8 cellular contexts compared by ENCODE assay signal in the genomic region with DNA sequence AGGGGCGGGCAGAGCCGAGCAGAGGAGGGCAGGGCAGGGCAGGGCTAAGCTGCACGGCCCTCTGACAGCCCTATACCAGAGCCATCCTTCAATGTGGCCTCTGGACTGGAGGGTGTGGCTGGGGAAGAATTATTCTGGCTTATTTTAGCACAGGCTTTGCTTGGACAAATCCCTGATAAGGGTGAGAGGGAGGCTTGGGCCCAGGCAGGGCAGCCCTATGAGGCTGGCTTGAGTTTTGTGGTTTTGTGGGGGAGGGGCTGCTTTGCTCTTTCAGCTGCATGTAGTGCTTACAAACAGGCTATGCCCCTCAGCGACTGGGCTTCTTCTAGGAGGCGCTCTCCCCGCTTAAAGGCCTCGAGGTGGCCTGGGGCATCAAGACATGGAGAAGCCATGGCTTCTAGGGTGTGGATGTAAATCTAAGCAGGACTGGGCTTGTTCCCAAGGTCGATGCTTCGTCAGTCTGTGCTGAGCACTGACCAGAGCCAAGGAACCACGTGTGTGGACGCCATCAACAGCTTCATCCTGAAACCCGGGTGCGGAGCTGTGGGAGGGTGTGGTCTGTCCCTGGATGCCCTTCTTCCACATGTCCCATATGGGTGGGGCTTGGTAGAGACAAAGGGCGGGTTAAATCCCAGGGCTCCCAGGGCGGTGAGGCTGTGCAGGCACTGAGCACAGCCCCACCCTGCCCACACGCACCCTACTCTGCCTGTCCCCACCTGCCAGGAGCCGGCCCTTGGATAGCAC. TPM values are rescaled to one million over a fixed set of nuclear protein-coding genes. Genes with fewer than 3 reads are reported as not detected.
DNase-seq lines count a peak whose midpoint lies in the region; ATAC-seq and TF ChIP-seq lines count a peak whose summit lies in the region.

No MANE protein-coding gene starts in this region.

- TF ChIP-seq CTCF in mucosa of descending colon (IDR thresholded peaks at IDR 0.05) = no peak

- H3K27ac Mint-ChIP-seq in naive thymus-derived CD8-positive, alpha-beta T cell = no peak overlapping the region

- intact Hi-C loops in Right ventricle myocardium inferior (cut with DNase I) (loop anchor here (1.0 to 2.0 kb wide), 3 partner anchors 45 to 75 kb away; a partner anchor contains a TSS), cardiac septum (cut with DNase I) (loop anchor here (2.0 to 5.0 kb wide), 2 partner anchors 47 to 77 kb away; no protein-coding TSS in a partner anchor), mucosa of descending colon (cut with DNase I, micrococcal nuclease) (loop anchor here (5.0 kb wide), 1 partner anchor 77 kb away; no protein-coding TSS in a partner anchor)

- ATAC-seq in Right ventricle myocardium inferior (peak; percentile 88), esophagus mucosa (peak; percentile 91), mucosa of descending colon (peak; percentile 77), GM21423 (IDR thresholded peaks at IDR 0.05; ENCODE audit: unreplicated experiment) (no peak)
- no peak for ATAC-seq in naive thymus-derived CD8-positive, alpha-beta T cell

- H3K9me3 Mint-ChIP-seq in naive thymus-derived CD8-positive, alpha-beta T cell = no peaks in the 10 kb centered on the region

- H3K4me1 Mint-ChIP-seq in naive thymus-derived CD8-positive, alpha-beta T cell = peaks cover 18 to 34% (median 25%) of the 10 kb centered on the region in 4 donors

- peaks cover 9% of the 10 kb centered on the region for H3K4me1 ChIP-seq in mucosa of descending colon (ENCODE audit: low read depth)

- H3K9me3 ChIP-seq in mucosa of descending colon = no peaks in the 10 kb centered on the region

- H3K27me3 Mint-ChIP-seq in naive thymus-derived CD8-positive, alpha-beta T cell = no peaks in the 10 kb centered on the region

- no peak for DNase-seq in Right ventricle myocardium inferior (ENCODE audit: missing footprints)
- no peak for DNase-seq in cardiac septum (ENCODE audit: low spot score)
- DNase-seq in mucosa of descending colon = peak; percentile 61 to 66 (median 64)
- no peak for DNase-seq in DMS114 treated with DMSO at 0.1 percent for 48 hours (lab: John Stamatoyannopoulos, UW; ENCODE audit: unreplicated experiment)
- DNase-seq in hypothalamus (lab: John Stamatoyannopoulos, UW) = no peak
- no peak for DNase-seq in naive thymus-derived CD8-positive, alpha-beta T cell

- H3K4me3 ChIP-seq in mucosa of descending colon = no peak overlapping the region

- POLR2A ChIA-PET in naive thymus-derived CD8-positive, alpha-beta T cell (lab: Charles Lee) = interaction anchor here (1.6 kb wide), 1 partner anchor 73 kb away, joined by 3 read pairs; no protein-coding TSS in a partner anchor

- peaks cover 11% of the 10 kb centered on the region for H3K36me3 ChIP-seq in mucosa of descending colon (ENCODE audit: low read depth)

- H3K36me3 Mint-ChIP-seq in naive thymus-derived CD8-positive, alpha-beta T cell = peaks cover 0 to 82% (median 28%) of the 10 kb centered on the region in 3 donors

- no peak overlapping the region for H3K4me3 Mint-ChIP-seq in naive thymus-derived CD8-positive, alpha-beta T cell

RNA-seq across cellular contexts. Expression of a gene that starts 45.7 kb away (rescaled TPM):
- total RNA-seq in Right ventricle myocardium inferior = 5.9 TPM
- total RNA-seq in cardiac septum = 13.1 TPM
- 37.6 TPM for total RNA-seq in esophagus mucosa
- 1 to 10 TPM; 6.8 to 9.0 (median 7.7) TPM for total RNA-seq in mucosa of descending colon
- 1 to 10 TPM; 8.6 to 9.3 TPM for total RNA-seq in naive thymus-derived CD8-positive, alpha-beta T cell
- polyA plus RNA-seq in naive thymus-derived CD8-positive, alpha-beta T cell = 1 to 10 TPM; 4.4 to 8.5 (median 5.1) TPM

RNA-seq across cellular contexts. Expression of a gene that starts 49.0 kb away (rescaled TPM):
- total RNA-seq in Right ventricle myocardium inferior (33.8 TPM), cardiac septum (39.5 TPM), esophagus mucosa (63.7 TPM), mucosa of descending colon (10 to 100 TPM in 1 of 3 donors, 1 to 10 TPM in 2; 6.8 to 36.1 (median 8.6) TPM)
- 10 to 100 TPM; 28.3 to 29.1 TPM for total RNA-seq in naive thymus-derived CD8-positive, alpha-beta T cell
- 10 to 100 TPM in 2 of 3 donors, 1 to 10 TPM in 1; 5.9 to 20.1 (median 10.1) TPM for polyA plus RNA-seq in naive thymus-derived CD8-positive, alpha-beta T cell

Comparison
In these comparisons a context has a peak if more than half of its experiments do, and no peak if none do; other contexts are left out.
1. ATAC-seq: peak in Right ventricle myocardium inferior (single experiment), esophagus mucosa (single experiment) and mucosa of descending colon (single experiment); none in GM21423 (single experiment) and naive thymus-derived CD8-positive, alpha-beta T cell (0 of 2).
2. DNase-seq: peak in mucosa of descending colon (3 of 3); none in Right ventricle myocardium inferior (single experiment), cardiac septum (single experiment), DMS114 treated with DMSO at 0.1 percent for 48 hours (single experiment), hypothalamus (0 of 51) and naive thymus-derived CD8-positive, alpha-beta T cell (0 of 10).